14 cellular contexts compared by ENCODE assay signal in the genomic region with DNA sequence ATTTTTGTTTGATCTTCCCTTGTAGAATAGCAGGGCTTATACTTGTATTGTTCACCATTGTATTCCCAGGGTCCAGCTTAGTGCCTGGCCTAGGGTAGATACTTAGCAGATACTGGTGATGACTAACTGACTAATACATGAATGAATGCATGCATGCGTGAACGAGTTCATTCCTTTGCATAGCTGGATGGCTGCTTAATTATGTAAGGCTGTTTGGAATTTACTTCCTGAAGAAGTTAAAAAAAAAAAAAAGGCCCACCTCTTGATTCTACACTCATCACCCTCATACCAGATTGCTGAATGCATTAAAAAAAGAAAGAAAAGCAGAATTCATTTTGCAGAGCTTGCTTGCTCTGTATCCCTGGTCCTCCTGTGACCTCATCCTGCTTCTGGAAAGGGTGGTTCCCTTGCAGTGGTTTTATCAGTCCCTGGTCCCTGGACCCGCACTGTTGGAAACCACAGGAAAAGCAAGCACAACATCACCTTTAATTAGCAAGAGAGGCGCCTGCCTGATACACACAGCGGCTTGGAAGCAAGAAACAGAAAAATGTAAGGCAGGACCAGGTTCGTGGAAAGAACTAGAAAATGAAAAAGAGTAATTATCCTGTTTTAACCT.
A peak's percentile ranks its signal among the peaks of the same experiment; 100 is the strongest.
DNase-seq lines count a peak whose midpoint lies in the region; ATAC-seq and FAIRE-seq lines count a peak whose summit lies in the region.
"Had no signal": no experiment of that assay in that cellular context is flagged by ENCODE, and none has a peak within 500 bp of the region (broad histone marks: within the 10 kb centered on the region; RNA-seq: fewer than 3 reads in every experiment).

No MANE protein-coding gene starts in this region.

- no peak overlapping the region for H2BK12ac ChIP-seq in trophoblast cell (ENCODE audit: low read length)

- H2BK120ac ChIP-seq in trophoblast cell (ENCODE audit: insufficient read depth, low read length, poor library complexity): no peak overlapping the region

- H3K9ac ChIP-seq in trophoblast cell (ENCODE audit: low read length): no peak overlapping the region

- no peak overlapping the region for H4K91ac ChIP-seq in trophoblast cell (ENCODE audit: low read depth, low read length)

- no peak overlapping the region for H2AFZ ChIP-seq in trophoblast cell (ENCODE audit: insufficient read depth, low read length, poor library complexity)

- H3K36me3 ChIP-seq in trophoblast cell (ENCODE audit: control insufficient read depth in 1 of 2, insufficient read depth in 2 of 2, low read length in 2 of 2): no peaks in the 10 kb centered on the region
- H3K36me3 ChIP-seq: left lung had no signal

- peaks cover 5 to 10% of the 10 kb centered on the region in 2 experiments for H3K4me1 ChIP-seq in trophoblast cell (ENCODE audit: control insufficient read depth in 1 of 2, insufficient read depth in 2 of 2, low read length in 2 of 2)

- no peak overlapping the region for H3K23ac ChIP-seq in trophoblast cell (ENCODE audit: low read length)

- H3K27me3 ChIP-seq in trophoblast cell (ENCODE audit: insufficient read depth, low read length): no peaks in the 10 kb centered on the region
- H3K27me3 ChIP-seq: left lung had no signal

- no peak overlapping the region for H3K4me3 ChIP-seq in trophoblast cell (ENCODE audit: low read depth, low read length)
- H3K4me3 ChIP-seq: left lung had no signal

- H3K9me3 ChIP-seq in trophoblast cell (ENCODE audit: insufficient read depth, low read depth, low read length): no peaks in the 10 kb centered on the region
- H3K9me3 ChIP-seq: left lung had no signal

- no peak overlapping the region for H3K4ac ChIP-seq in trophoblast cell (ENCODE audit: low read depth, low read length)

- no peak overlapping the region for H3K4me2 ChIP-seq in trophoblast cell (ENCODE audit: low read length)

- no peak overlapping the region for H4K8ac ChIP-seq in trophoblast cell (ENCODE audit: low read depth, low read length)

- H3K79me2 ChIP-seq in trophoblast cell (ENCODE audit: control insufficient read depth, insufficient read depth, low read length, poor library complexity): no peaks in the 10 kb centered on the region

- H2AK5ac ChIP-seq in trophoblast cell (ENCODE audit: low read length): no peak overlapping the region

- no peak overlapping the region for H3K18ac ChIP-seq in trophoblast cell (ENCODE audit: low read length)

- no peak overlapping the region for H3K14ac ChIP-seq in trophoblast cell (ENCODE audit: low read length)

- FAIRE-seq in GM19239 (lab: Jason Lieb, UNC): no peak
- FAIRE-seq: GM12891, small intestine had no signal

- DNase-seq in GM04503 (ENCODE audit: low read depth): peak; percentile 80
- peak; percentile 88 for DNase-seq in RPMI7951 (ENCODE audit: low read depth)
- DNase-seq in trophoblast cell: peak in 1 of 2 donors; percentile 66
- no peak for DNase-seq in activated CD8-positive, alpha-beta memory T cell treated with anti-CD3 and anti-CD28 coated beads, Interleukin-2, amount 50 U/mL, for 48 hours
- no peak for DNase-seq in GM19239 (ENCODE audit: insufficient read length, low spot score)
- DNase-seq: left lung, NCI-H1092, NCI-H526 treated with DMSO at 0.1 percent for 48 hours, SHP77 treated with DMSO at 0.1 percent for 48 hours, small intestine had no signal

- no peak overlapping the region for H4K12ac ChIP-seq in trophoblast cell (ENCODE audit: low read depth, low read length)

- H2BK5ac ChIP-seq in trophoblast cell (ENCODE audit: low read depth, low read length, poor library complexity): no peak overlapping the region

- no CpG with 5 or more reads among the region's 6 CpGs for WGBS in trophoblast cell (ENCODE audit: extremely low coverage, insufficient coverage, insufficient read length)

- ATAC-seq in esophagus mucosa (peak; percentile 61), HG03175 (IDR thresholded peaks at IDR 0.05; ENCODE audit: unreplicated experiment) (no peak), HG03457 (IDR thresholded peaks at IDR 0.05; ENCODE audit: unreplicated experiment) (no peak)
- ATAC-seq: left lung had no signal

- peaks cover 3% of the 10 kb centered on the region for H3K79me1 ChIP-seq in trophoblast cell (ENCODE audit: low read length)

- H3K27ac ChIP-seq in trophoblast cell (ENCODE audit: low read depth, low read length): peak overlapping the region; percentile 69
- H3K27ac ChIP-seq: left lung had no signal

Comparison
In these comparisons a context has a peak if more than half of its experiments do, and no peak if none do; other contexts are left out.
1. DNase-seq: peak in GM04503 (single experiment) and RPMI7951 (single experiment); none in activated CD8-positive, alpha-beta memory T cell treated with anti-CD3 and anti-CD28 coated beads, Interleukin-2, amount 50 U/mL, for 48 hours (single experiment) and GM19239 (single experiment).